12 cellular contexts compared by ENCODE assay signal in genomic region chr14:74238974-74239847, GRCh38. TPM values are rescaled to one million over a fixed set of nuclear protein-coding genes. Genes with fewer than 3 reads are reported as not detected.
DNase-seq lines count a peak whose midpoint lies in the region; ATAC-seq, FAIRE-seq and TF ChIP-seq lines count a peak whose summit lies in the region.
"Had no signal": no experiment of that assay in that cellular context is flagged by ENCODE, and none has a peak within 500 bp of the region (broad histone marks: within the 10 kb centered on the region; RNA-seq: fewer than 3 reads in every experiment).

Gene VSX2, plus strand, starts transcription at chr14:74239449. Its CDS starts 113 bp downstream, at chr14:74239562.

- H3K27me3 Mint-ChIP-seq in H9 (ENCODE audit: low read depth) = peaks cover 98% of the 10 kb centered on the region
- peaks cover 73% of the 10 kb centered on the region for H3K27me3 Mint-ChIP-seq in activated T-helper 1 cell treated with anti-CD3 and anti-CD28 coated beads, Interleukin-12 subunit alpha, Interleukin-12 subunit beta, Interleukin-2, Interleukin-4 antibody, amounts not matched to agents 30 ng/mL and 10 ng/mL and 1 ng/mL, durations not matched to agents 14 hours and 24 hours and 36 hours (ENCODE audit: insufficient read depth)

- no peak within 1 kb of the TSS for H3K56ac ChIP-seq in H9 (ENCODE audit: insufficient read length, low read depth, low read length)

- peak within 1 kb of the TSS; percentile 54 to 80 for H3K4me3 Mint-ChIP-seq in H9
- peak within 1 kb of the TSS; percentile 22 for H3K4me3 Mint-ChIP-seq in activated T-helper 1 cell treated with anti-CD3 and anti-CD28 coated beads, Interleukin-12 subunit alpha, Interleukin-12 subunit beta, Interleukin-2, Interleukin-4 antibody, amounts not matched to agents 30 ng/mL and 10 ng/mL and 1 ng/mL, durations not matched to agents 14 hours and 24 hours and 36 hours

- H3K79me1 ChIP-seq in H9 (ENCODE audit: insufficient read depth, low read depth, low read length, poor library complexity, severe bottlenecking) = no peaks in the 10 kb centered on the region

- no peak within 1 kb of the TSS for H3K27ac ChIP-seq in H9 (ENCODE audit: insufficient read length, low read depth, low read length)
- H3K27ac ChIP-seq in iPS-18a (ENCODE audit: low read length) = no peak within 1 kb of the TSS
- no peak within 1 kb of the TSS for H3K27ac ChIP-seq in small intestine (ENCODE audit: low read depth in 1 of 2, low read length in 1 of 2)

- peak; percentile 17; the same call in 1 of the 3 replicates for TF ChIP-seq CTCF in H9 (conservative IDR thresholded peaks at IDR 0.05)

- no peak within 1 kb of the TSS for H3T11ph ChIP-seq in H9 (ENCODE audit: low read length)

- peak within 1 kb of the TSS; percentile 43 for H3K4me3 ChIP-seq in iPS-18a (ENCODE audit: low read length)
- H3K4me3 ChIP-seq in skeletal muscle satellite cell (ENCODE audit: low read length) = peak within 1 kb of the TSS; percentile 13
- H3K4me3 ChIP-seq in small intestine (ENCODE audit: low read depth in 1 of 2, low read length in 2 of 2) = no peak within 1 kb of the TSS

- H3K27ac Mint-ChIP-seq in H9 = no peak within 1 kb of the TSS
- H3K27ac Mint-ChIP-seq in activated T-helper 1 cell treated with anti-CD3 and anti-CD28 coated beads, Interleukin-12 subunit alpha, Interleukin-12 subunit beta, Interleukin-2, Interleukin-4 antibody, amounts not matched to agents 30 ng/mL and 10 ng/mL and 1 ng/mL, durations not matched to agents 14 hours and 24 hours and 36 hours = no peak within 1 kb of the TSS

- H3K14ac ChIP-seq in H9 (ENCODE audit: insufficient read depth, low read length) = no peak within 1 kb of the TSS; the same call in 1 of the 2 replicates

- no peak within 1 kb of the TSS for H4K5ac ChIP-seq in H9 (ENCODE audit: insufficient read length, low read depth, low read length)

- no peak within 1 kb of the TSS; the same call in 1 of the 2 replicates for H2BK15ac ChIP-seq in H9 (ENCODE audit: low read depth, low read length)

- ATAC-seq in HG03521 (IDR thresholded peaks at IDR 0.05; ENCODE audit: unreplicated experiment) = no peak
- ATAC-seq in GM21528 (IDR thresholded peaks at IDR 0.05; ENCODE audit: low FRiP score, unreplicated experiment) = no peak
- ATAC-seq: HepG2 had no signal

- no peaks in the 10 kb centered on the region for H3K79me2 ChIP-seq in H9 (ENCODE audit: insufficient read depth, low read length)

- H2BK12ac ChIP-seq in H9 (ENCODE audit: insufficient read length, low read depth, low read length) = no peak within 1 kb of the TSS

- H3K23me2 ChIP-seq in H9 (ENCODE audit: insufficient read length, low read depth, low read length, poor library complexity, severe bottlenecking) = peaks cover 21% of the 10 kb centered on the region

- no peak within 1 kb of the TSS for H2BK5ac ChIP-seq in H9 (ENCODE audit: insufficient read length, low read length)

- H3K9me3 ChIP-seq in H9 (ENCODE audit: control insufficient read depth, low read depth, low read length) = no peaks in the 10 kb centered on the region
- H3K9me3 ChIP-seq in iPS-18a (ENCODE audit: control insufficient read depth, low read depth, low read length) = no peaks in the 10 kb centered on the region
- no peaks in the 10 kb centered on the region for H3K9me3 ChIP-seq in skeletal muscle satellite cell (replicated peaks; ENCODE audit: low read length)
- H3K9me3 ChIP-seq in small intestine (ENCODE audit: control insufficient read depth, low read depth) = no peaks in the 10 kb centered on the region

- no peak within 1 kb of the TSS for H2AFZ ChIP-seq in H9 (ENCODE audit: low read length)

- H4K8ac ChIP-seq in H9 (replicated peaks; ENCODE audit: insufficient read length, low read depth, low read length) = no peak within 1 kb of the TSS

- intact Hi-C loops in activated T-helper 1 cell treated with anti-CD3 and anti-CD28 coated beads, Interleukin-12 subunit alpha, Interleukin-12 subunit beta, Interleukin-2, Interleukin-4 antibody, amounts not matched to agents 30 ng/mL and 10 ng/mL and 1 ng/mL, durations not matched to agents 14 hours and 24 hours and 36 hours (cut with micrococcal nuclease) = no loop called here

- no peak within 1 kb of the TSS for H3K18ac ChIP-seq in H9 (ENCODE audit: insufficient read length, low read depth, low read length)

- no peak for FAIRE-seq in small intestine (lab: Jason Lieb, UNC)
- FAIRE-seq: HepG2 had no signal

- H2BK20ac ChIP-seq in H9 (ENCODE audit: low read depth, low read length, poor library complexity, severe bottlenecking) = no peak within 1 kb of the TSS

- H2BK120ac ChIP-seq in H9 (ENCODE audit: low read depth, low read length, poor library complexity, severe bottlenecking) = no peak within 1 kb of the TSS

- H3K9me3 Mint-ChIP-seq in H9 = no peaks in the 10 kb centered on the region; a peak in 1 of 5 replicates
- H3K9me3 Mint-ChIP-seq in activated T-helper 1 cell treated with anti-CD3 and anti-CD28 coated beads, Interleukin-12 subunit alpha, Interleukin-12 subunit beta, Interleukin-2, Interleukin-4 antibody, amounts not matched to agents 30 ng/mL and 10 ng/mL and 1 ng/mL, durations not matched to agents 14 hours and 24 hours and 36 hours = no peaks in the 10 kb centered on the region

- H2AK5ac ChIP-seq in H9 (ENCODE audit: insufficient read length, low read length) = no peak within 1 kb of the TSS

- WGBS in H9 (ENCODE audit: extremely low coverage, insufficient read length, low lambda C conversion rate) = no CpG with 5 or more reads among the region's 40 CpGs
- 8 to 18% (median 12%) methylated on average over 35 to 40 of the region's 40 CpGs for WGBS in small intestine, 3 donors

- no peak within 1 kb of the TSS for H3K23ac ChIP-seq in H9 (ENCODE audit: insufficient read length, low read depth, low read length)

- H3K36me3 ChIP-seq in iPS-18a (ENCODE audit: control insufficient read depth, low read depth, low read length) (no peaks in the 10 kb centered on the region), skeletal muscle satellite cell (ENCODE audit: insufficient read depth, low read length) (no peaks in the 10 kb centered on the region), small intestine (ENCODE audit: control insufficient read depth in 2 of 2, insufficient read depth in 2 of 2, low read length in 2 of 2) (no peaks in the 10 kb centered on the region)

- no peak within 1 kb of the TSS for H3K4ac ChIP-seq in H9 (ENCODE audit: low read depth, low read length)

- DNase-seq in H9 (peak; percentile 78), small intestine (no peak)
- no peak for DNase-seq in activated T-helper 1 cell treated with anti-CD3 and anti-CD28 coated beads, Interleukin-12 subunit alpha, Interleukin-12 subunit beta, Interleukin-2, Interleukin-4 antibody, amounts not matched to agents 30 ng/mL and 10 ng/mL and 1 ng/mL, durations not matched to agents 14 hours and 24 hours and 36 hours (ENCODE audit: low spot score)
- DNase-seq: DND-41; NCI-H1930; stimulated activated CD4-positive, alpha-beta T cell treated with anti-CD3 and anti-CD28 coated beads, Interleukin-1b, Interleukin-23, amount 100 ng/mL, for 48 hours had no signal

- H3K36me3 Mint-ChIP-seq in H9 (ENCODE audit: insufficient read depth in 1 of 3, low read depth in 3 of 3) = no peaks in the 10 kb centered on the region; a peak in 1 of 7 replicates
- no peaks in the 10 kb centered on the region for H3K36me3 Mint-ChIP-seq in activated T-helper 1 cell treated with anti-CD3 and anti-CD28 coated beads, Interleukin-12 subunit alpha, Interleukin-12 subunit beta, Interleukin-2, Interleukin-4 antibody, amounts not matched to agents 30 ng/mL and 10 ng/mL and 1 ng/mL, durations not matched to agents 14 hours and 24 hours and 36 hours (ENCODE audit: low read depth)

- H3K4me1 ChIP-seq in H9 (ENCODE audit: insufficient read depth, low read length) = 0 out of 2 replicates have a peak, but pooled peaks cover 3% of the 10 kb centered on the region
- H3K4me1 ChIP-seq in iPS-18a (ENCODE audit: control insufficient read depth, low read depth, low read length) = peaks cover 14% of the 10 kb centered on the region
- H3K4me1 ChIP-seq in skeletal muscle satellite cell (ENCODE audit: control insufficient read depth, insufficient read depth, low read length) = peaks cover 9% of the 10 kb centered on the region
- peaks cover 0 to 2% of the 10 kb centered on the region in 2 donors for H3K4me1 ChIP-seq in small intestine (ENCODE audit: control insufficient read depth in 2 of 2, insufficient read depth in 1 of 2, low read depth in 1 of 2, low read length in 1 of 2)

- H3K27me3 ChIP-seq in H9 (ENCODE audit: insufficient read depth, low read length) = peaks cover 66% of the 10 kb centered on the region
- peaks cover 77% of the 10 kb centered on the region for H3K27me3 ChIP-seq in iPS-18a (ENCODE audit: control insufficient read depth, insufficient read depth, low read length)
- peaks cover 86% of the 10 kb centered on the region for H3K27me3 ChIP-seq in skeletal muscle satellite cell (ENCODE audit: control insufficient read depth, insufficient read depth, low read length)
- H3K27me3 ChIP-seq in small intestine (ENCODE audit: control insufficient read depth in 2 of 2, insufficient read depth in 2 of 2, low read length in 2 of 2) = peaks cover 5 to 49% of the 10 kb centered on the region in 2 donors

- H3K4me2 ChIP-seq in H9 (ENCODE audit: insufficient read depth, insufficient read length, low read length) (peak within 1 kb of the TSS; percentile 73), skeletal muscle satellite cell (ENCODE audit: low read length) (peak within 1 kb of the TSS; percentile 67)

- no peaks in the 10 kb centered on the region for H4K20me1 ChIP-seq in H9 (ENCODE audit: control insufficient read depth, insufficient read depth, insufficient read length)

- H3K4me1 Mint-ChIP-seq in H9 = peaks cover 25 to 38% of the 10 kb centered on the region in 2 experiments
- H3K4me1 Mint-ChIP-seq in activated T-helper 1 cell treated with anti-CD3 and anti-CD28 coated beads, Interleukin-12 subunit alpha, Interleukin-12 subunit beta, Interleukin-2, Interleukin-4 antibody, amounts not matched to agents 30 ng/mL and 10 ng/mL and 1 ng/mL, durations not matched to agents 14 hours and 24 hours and 36 hours (ENCODE audit: low read depth) = peaks cover 12% of the 10 kb centered on the region

- no peak within 1 kb of the TSS for H4K91ac ChIP-seq in H9 (ENCODE audit: insufficient read length, low read depth, low read length)

- H3K9ac ChIP-seq in H9 (ENCODE audit: extremely low read depth, insufficient read length, low read length) (no peak within 1 kb of the TSS), iPS-18a (ENCODE audit: low read length) (no peak within 1 kb of the TSS), skeletal muscle satellite cell (ENCODE audit: low read depth, low read length) (no peak within 1 kb of the TSS)

RNA-seq across cellular contexts. Expression of gene VSX2, which starts in this region (rescaled TPM):
- total RNA-seq in H9 (2021) = not detected in 2 replicates
- total RNA-seq in activated T-helper 1 cell treated with anti-CD3 and anti-CD28 coated beads, Interleukin-12 subunit alpha, Interleukin-12 subunit beta, Interleukin-2, Interleukin-4 antibody, amounts not matched to agents 30 ng/mL and 10 ng/mL and 1 ng/mL, durations not matched to agents 14 hours and 24 hours and 36 hours = not detected in 2 replicates
- not detected in 2 replicates for total RNA-seq in skeletal muscle satellite cell (2012; rRNA removed)
- polyA plus RNA-seq in small intestine = not detected
- total RNA-seq: dermis microvascular lymphatic vessel endothelial cell, HepG2 had no signal

Comparison
In these comparisons a context has a peak if more than half of its experiments do, and no peak if none do; other contexts are left out.
1. Peak in DNase-seq and H3K4me2 ChIP-seq in H9; RNA of the gene not detected or under 1 TPM.
2. H3K4me3 ChIP-seq: peak in iPS-18a (single experiment) and skeletal muscle satellite cell (single experiment); none in small intestine (0 of 2).